In the genomic region with DNA sequence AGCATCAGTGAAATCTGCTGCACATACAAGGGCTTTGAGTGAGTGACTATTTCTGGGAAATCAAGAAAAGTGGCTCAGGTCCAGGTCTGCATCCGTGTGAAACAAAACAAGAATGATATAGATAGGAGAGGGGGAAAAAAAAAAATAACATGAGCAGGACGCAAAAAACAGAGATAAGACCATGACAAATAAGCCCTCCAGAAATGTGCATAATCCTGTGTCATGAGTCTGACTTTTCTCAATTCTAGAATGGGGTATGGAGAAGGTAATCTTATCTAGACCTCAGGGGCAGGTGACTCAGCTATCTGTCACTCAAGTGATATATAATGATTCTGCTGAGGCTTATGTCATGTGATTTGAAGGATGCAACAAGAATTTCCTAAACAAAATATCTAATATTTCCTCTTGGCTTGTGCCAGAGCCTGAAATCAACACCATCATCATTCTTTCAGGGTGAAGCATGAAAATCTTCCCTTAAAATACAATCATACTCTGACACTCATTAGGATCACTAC, we compare ENCODE assay signal across 11 cellular contexts.
DNase-seq lines count a peak whose midpoint lies in the region; ATAC-seq, FAIRE-seq and TF ChIP-seq lines count a peak whose summit lies in the region.
"Had no signal": no experiment of that assay in that cellular context is flagged by ENCODE, and none has a peak within 500 bp of the region (broad histone marks: within the 10 kb centered on the region; RNA-seq: fewer than 3 reads in every experiment).

No MANE protein-coding gene starts in this region.

- WGBS in small intestine, 3 donors = 41 to 60% (median 43%) methylated on average over 2 of the region's 2 CpGs

- H2AFZ ChIP-seq in PC-3 (ENCODE audit: low read length) (no peak overlapping the region), parathyroid adenoma (peak overlapping the region; percentile 55)

- H3F3A ChIP-seq in PC-3 (ENCODE audit: low read length, unreplicated experiment) = no peaks in the 10 kb centered on the region

- DNase-seq in activated CD4-positive, CD25-positive, alpha-beta regulatory T cell treated with anti-CD3 and anti-CD28 coated beads, Interleukin-2, amount 50 U/mL, for 72 hours = no peak
- DNase-seq in PC-3 (peak; percentile 72), coronary artery (ENCODE audit: low spot score) (no peak), GM19238 (ENCODE audit: insufficient read length, low spot score) (no peak), small intestine (no peak)
- no peak for DNase-seq in activated CD4-positive, alpha-beta memory T cell treated with anti-CD3 and anti-CD28 coated beads, Interleukin-2, amount 10 ng/mL, durations not matched to agents 7 days and 5 days
- DNase-seq: midbrain had no signal

- intact Hi-C loops in PC-3 (cut with micrococcal nuclease) = no loop called here

- TF ChIP-seq CTCF in PC-3 (conservative IDR thresholded peaks at IDR 0.05; ENCODE audit: low read depth, low read length) (no peak), coronary artery (IDR thresholded peaks at IDR 0.05) (no peak), parathyroid adenoma (IDR thresholded peaks at IDR 0.05) (no peak)

- H3K9ac ChIP-seq in PC-3 (ENCODE audit: low read length) (no peak overlapping the region; the same call in 1 of the 2 replicates), parathyroid adenoma (no peak overlapping the region)

- FAIRE-seq in small intestine (lab: Jason Lieb, UNC) = no peak
- FAIRE-seq: A204.1, H1 had no signal

- no peak overlapping the region for H3K4me2 ChIP-seq in PC-3 (ENCODE audit: low read length)
- H3K4me2 ChIP-seq in parathyroid adenoma (ENCODE audit: low read length) = peak overlapping the region; percentile 25

- H3K9me3 ChIP-seq in PC-3 (ENCODE audit: low read length) = no peaks in the 10 kb centered on the region
- H3K9me3 ChIP-seq in parathyroid adenoma (ENCODE audit: control insufficient read depth, low read length) = no peaks in the 10 kb centered on the region
- H3K9me3 ChIP-seq in small intestine (ENCODE audit: control insufficient read depth, low read depth) = no peaks in the 10 kb centered on the region

- no peak overlapping the region for H3K27ac Mint-ChIP-seq in activated CD4-positive, alpha-beta memory T cell treated with anti-CD3 and anti-CD28 coated beads, Interleukin-2, amount 10 ng/mL, durations not matched to agents 7 days and 5 days

- H3K79me2 ChIP-seq in PC-3 (ENCODE audit: low read length) = no peaks in the 10 kb centered on the region
- H3K79me2 ChIP-seq in parathyroid adenoma = no peaks in the 10 kb centered on the region

- H3K36me3 ChIP-seq in PC-3 (ENCODE audit: low read depth, low read length) = no peaks in the 10 kb centered on the region
- no peaks in the 10 kb centered on the region for H3K36me3 ChIP-seq in parathyroid adenoma (ENCODE audit: control insufficient read depth, insufficient read depth, low read length)
- H3K36me3 ChIP-seq in small intestine (ENCODE audit: control insufficient read depth in 2 of 2, insufficient read depth in 2 of 2, low read length in 2 of 2) = no peaks in the 10 kb centered on the region

- no peak overlapping the region for H3K4me3 Mint-ChIP-seq in activated CD4-positive, alpha-beta memory T cell treated with anti-CD3 and anti-CD28 coated beads, Interleukin-2, amount 10 ng/mL, durations not matched to agents 7 days and 5 days

- H3K4me1 ChIP-seq in PC-3 (ENCODE audit: insufficient read depth, low read length) (peaks cover 27% of the 10 kb centered on the region), parathyroid adenoma (peaks cover 46% of the 10 kb centered on the region), small intestine (ENCODE audit: control insufficient read depth in 2 of 2, insufficient read depth in 1 of 2, low read depth in 1 of 2, low read length in 1 of 2) (no peaks in the 10 kb centered on the region)

- POLR2A ChIA-PET in PC-3 (lab: Charles Lee; ENCODE audit: unreplicated experiment) = no interaction called here
- POLR2A ChIA-PET in activated CD4-positive, alpha-beta memory T cell treated with anti-CD3 and anti-CD28 coated beads, Interleukin-2, amount 10 ng/mL, durations not matched to agents 7 days and 5 days (lab: Charles Lee) = interaction anchor here (0.7 kb wide), 1 partner anchor 260 kb away, joined by 3 read pairs; no protein-coding TSS in a partner anchor

- CTCF ChIA-PET in PC-3 (lab: Charles Lee) = no interaction called here
- CTCF ChIA-PET in activated CD4-positive, alpha-beta memory T cell treated with anti-CD3 and anti-CD28 coated beads, Interleukin-2, amount 10 ng/mL, durations not matched to agents 7 days and 5 days (lab: Charles Lee) = interaction anchor here (0.6 to 1.3 kb wide), 2 partner anchors 90 to 256 kb away, joined by 3 read pairs; no protein-coding TSS in a partner anchor

- no TSS peak for BruUV-seq in PC-3 (replicated peaks; lab: Mats Ljungman, UMichigan)

- H4K20me1 ChIP-seq in PC-3 (ENCODE audit: low read length) = no peaks in the 10 kb centered on the region

- peaks cover 11% of the 10 kb centered on the region for H3K4me1 Mint-ChIP-seq in activated CD4-positive, alpha-beta memory T cell treated with anti-CD3 and anti-CD28 coated beads, Interleukin-2, amount 10 ng/mL, durations not matched to agents 7 days and 5 days

- no peaks in the 10 kb centered on the region for H3K9me3 Mint-ChIP-seq in activated CD4-positive, alpha-beta memory T cell treated with anti-CD3 and anti-CD28 coated beads, Interleukin-2, amount 10 ng/mL, durations not matched to agents 7 days and 5 days

- H3K27me3 Mint-ChIP-seq in activated CD4-positive, alpha-beta memory T cell treated with anti-CD3 and anti-CD28 coated beads, Interleukin-2, amount 10 ng/mL, durations not matched to agents 7 days and 5 days = peaks cover 4% of the 10 kb centered on the region

- H3K27ac ChIP-seq in PC-3 (ENCODE audit: low read length) = peak overlapping the region; percentile 43
- H3K27ac ChIP-seq in coronary artery = peak overlapping the region; percentile 11 to 58
- peak overlapping the region; percentile 14 for H3K27ac ChIP-seq in parathyroid adenoma
- no peak overlapping the region for H3K27ac ChIP-seq in small intestine (ENCODE audit: low read depth in 1 of 2, low read length in 1 of 2)

- H3K27me3 ChIP-seq in PC-3 (ENCODE audit: low read length) = no peaks in the 10 kb centered on the region
- no peaks in the 10 kb centered on the region for H3K27me3 ChIP-seq in parathyroid adenoma (ENCODE audit: control insufficient read depth, insufficient read depth, low read length)
- no peaks in the 10 kb centered on the region for H3K27me3 ChIP-seq in small intestine (ENCODE audit: control insufficient read depth in 2 of 2, insufficient read depth in 2 of 2, low read length in 2 of 2)

- H3K9me2 ChIP-seq in PC-3 (replicated peaks; ENCODE audit: low read length) = no peaks in the 10 kb centered on the region

- ATAC-seq in activated CD4-positive, CD25-positive, alpha-beta regulatory T cell treated with anti-CD3 and anti-CD28 coated beads, Interleukin-2, amount 50 U/mL, for 24 hours = peak; percentile 97 to 98
- ATAC-seq in PC-3 = peak; percentile 39

- H3K4me3 ChIP-seq in PC-3 (ENCODE audit: low read length) (no peak overlapping the region), coronary artery (no peak overlapping the region), parathyroid adenoma (ENCODE audit: low read depth, low read length) (no peak overlapping the region), small intestine (ENCODE audit: low read depth in 1 of 2, low read length in 2 of 2) (no peak overlapping the region)

- H3K36me3 Mint-ChIP-seq in activated CD4-positive, alpha-beta memory T cell treated with anti-CD3 and anti-CD28 coated beads, Interleukin-2, amount 10 ng/mL, durations not matched to agents 7 days and 5 days (ENCODE audit: low read depth) = no peaks in the 10 kb centered on the region

Comparison
In these comparisons a context has a peak if more than half of its experiments do, and no peak if none do; other contexts are left out.
1. H3K27ac ChIP-seq: peak in PC-3 (single experiment), coronary artery (2 of 2) and parathyroid adenoma (single experiment); none in small intestine (0 of 2).